Comparison of ENCODE assay signal across 8 cellular contexts in the genomic region with DNA sequence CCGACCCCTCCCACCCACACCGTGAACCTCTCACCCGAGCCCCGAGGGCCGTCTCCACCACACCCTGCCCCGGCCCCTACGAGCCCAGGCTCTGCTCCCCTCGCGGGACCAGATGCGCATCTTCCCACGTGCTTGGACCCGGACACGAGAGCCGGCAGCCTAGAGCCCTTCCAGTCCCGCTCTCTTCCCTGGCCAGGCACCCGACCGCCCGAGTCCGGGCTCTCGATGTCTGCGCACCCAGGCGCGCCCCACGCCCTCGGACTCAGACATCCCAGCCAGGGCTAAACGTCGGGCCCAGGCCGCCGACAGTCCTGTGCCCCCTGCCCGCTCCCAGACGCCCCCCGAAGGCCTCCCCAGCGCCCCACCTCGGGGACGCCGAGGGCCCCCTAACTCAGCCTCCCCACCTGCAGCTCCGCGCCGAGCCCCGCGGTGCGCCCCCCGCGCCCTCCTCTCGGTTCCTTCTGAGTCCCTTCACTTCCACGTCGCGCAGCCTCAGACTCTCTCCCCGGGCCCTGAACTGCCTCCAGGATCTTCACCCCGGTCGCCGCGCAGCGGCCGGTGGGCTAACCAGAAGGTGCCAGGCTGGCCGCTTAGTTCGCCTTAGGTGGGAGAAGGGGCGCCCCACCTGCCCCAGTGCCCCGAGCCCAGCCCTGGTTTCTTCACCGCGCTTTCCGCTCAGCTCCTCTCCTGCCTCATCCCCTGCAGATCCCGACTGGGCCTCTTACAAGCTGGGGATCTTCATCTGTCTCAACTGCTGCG. TPM values are rescaled to one million over a fixed set of nuclear protein-coding genes. Genes with fewer than 3 reads are reported as not detected.
DNase-seq lines count a peak whose midpoint lies in the region; ATAC-seq, FAIRE-seq and TF ChIP-seq lines count a peak whose summit lies in the region.

No MANE protein-coding gene starts in this region.

- peak overlapping the region; percentile 51 for H2AFZ ChIP-seq in osteoblast (ENCODE audit: low read length)

- H4K20me1 ChIP-seq in osteoblast (ENCODE audit: insufficient read depth, low read length) = no peaks in the 10 kb centered on the region

- H3K4me2 ChIP-seq in osteoblast (ENCODE audit: insufficient read depth, low read length) = peak overlapping the region; percentile 72

- no peaks in the 10 kb centered on the region for H3K79me2 ChIP-seq in osteoblast (ENCODE audit: insufficient read depth, low read length)

- H3K36me3 ChIP-seq in osteoblast (ENCODE audit: insufficient read depth, low read length) = no peaks in the 10 kb centered on the region

- H3K27ac ChIP-seq in foreskin keratinocyte = no peak overlapping the region
- no peak overlapping the region for H3K27ac ChIP-seq in osteoblast (ENCODE audit: low read depth, low read length)

- FAIRE-seq in GM12892 (lab: Jason Lieb, UNC) = no peak

- DNase-seq in GM12892 (ENCODE audit: insufficient read length) (peak; percentile 42), foreskin keratinocyte (no peak), osteoblast (ENCODE audit: insufficient read length, low spot score, missing footprints) (peak; percentile 85), NCI-H774 (lab: John Stamatoyannopoulos, UW) (no peak), NCI-H1105 treated with DMSO at 0.1 percent for 48 hours (lab: John Stamatoyannopoulos, UW) (no peak)

- H3K27me3 ChIP-seq in foreskin keratinocyte (peaks cover 76% of the 10 kb centered on the region), osteoblast (ENCODE audit: insufficient read depth, low read length) (peaks cover 48% of the 10 kb centered on the region)

- ATAC-seq in foreskin keratinocyte = peak; percentile 25
- ATAC-seq in GM21526 (IDR thresholded peaks at IDR 0.05; ENCODE audit: low FRiP score, unreplicated experiment) = no peak
- ATAC-seq in HG03460 (IDR thresholded peaks at IDR 0.05; ENCODE audit: unreplicated experiment) = no peak

- H3K4me1 ChIP-seq in foreskin keratinocyte = no peaks in the 10 kb centered on the region
- H3K4me1 ChIP-seq in osteoblast (ENCODE audit: insufficient read depth, low read length) = peaks cover 3% of the 10 kb centered on the region

- TF ChIP-seq POLR2A in GM12892 (IDR thresholded peaks at IDR 0.05; ENCODE audit: low read depth, low read length) = no peak

- TF ChIP-seq CTCF in WI38 (IDR thresholded peaks at IDR 0.05; ENCODE audit: low read depth, low read length) (no peak), foreskin keratinocyte (conservative IDR thresholded peaks at IDR 0.05) (no peak), osteoblast (IDR thresholded peaks at IDR 0.05; ENCODE audit: extremely low read depth, low read depth, low read length) (no peak)

- H3K4me3 ChIP-seq in WI38 (ENCODE audit: low read depth, low read length) (peak overlapping the region; percentile 22), osteoblast (ENCODE audit: insufficient read depth, low read length) (peak overlapping the region; percentile 62)

- no peaks in the 10 kb centered on the region for H3K9me3 ChIP-seq in osteoblast (ENCODE audit: low read depth, low read length)

RNA-seq across cellular contexts. Expression of a gene that starts 0.7 kb away (rescaled TPM):
- polyA plus RNA-seq in GM12892 (2012; ENCODE audit: missing spikeins) = 1.7 TPM
- total RNA-seq in foreskin keratinocyte (0.35 and 0.65 TPM in 2 replicates), osteoblast (0.29 and 0.72 TPM in 2 replicates)
- polyA plus RNA-seq in foreskin keratinocyte = not detected in 2 replicates

RNA-seq across cellular contexts. Expression of a gene that starts 16.4 kb away (rescaled TPM):
- 21.5 TPM for polyA plus RNA-seq in GM12892 (2012; ENCODE audit: missing spikeins)
- total RNA-seq in foreskin keratinocyte (13.2 and 14.1 TPM in 2 replicates), osteoblast (10.9 and 13.6 TPM in 2 replicates)
- 8.8 and 11.5 TPM in 2 replicates for polyA plus RNA-seq in foreskin keratinocyte

RNA-seq across cellular contexts. Expression of a gene that starts 48.4 kb away (rescaled TPM):
- 9.4 TPM for polyA plus RNA-seq in GM12892 (2012; ENCODE audit: missing spikeins)
- total RNA-seq in foreskin keratinocyte (12.5 and 12.6 TPM in 2 replicates), osteoblast (10.6 and 11.2 TPM in 2 replicates)
- polyA plus RNA-seq in foreskin keratinocyte = 12.3 and 13.0 TPM in 2 replicates

Comparison
In these comparisons a context has a peak if more than half of its experiments do, and no peak if none do; other contexts are left out.
1. DNase-seq: peak in GM12892 (single experiment) and osteoblast (single experiment); none in foreskin keratinocyte (0 of 2), NCI-H774 (single experiment) and NCI-H1105 treated with DMSO at 0.1 percent for 48 hours (single experiment).